Comparison of ENCODE assay signal across 8 cellular contexts in the genomic region with DNA sequence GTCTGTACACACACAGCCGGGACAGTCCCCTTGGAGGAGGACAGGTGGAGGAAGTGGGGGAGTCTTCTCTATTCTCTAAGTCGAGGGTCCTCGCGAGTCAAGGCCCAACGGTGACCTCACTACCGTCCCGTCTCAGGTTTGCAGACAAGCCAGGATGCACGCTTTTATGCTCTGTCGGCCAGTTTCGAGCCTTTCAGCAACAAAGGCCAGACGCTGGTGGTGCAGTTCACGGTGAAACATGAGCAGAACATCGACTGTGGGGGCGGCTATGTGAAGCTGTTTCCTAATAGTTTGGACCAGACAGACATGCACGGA. TPM values are rescaled to one million over a fixed set of nuclear protein-coding genes. Genes with fewer than 3 reads are reported as not detected.
DNase-seq lines count a peak whose midpoint lies in the region; ATAC-seq lines count a peak whose summit lies in the region.

No MANE protein-coding gene starts in this region.

- H3K27ac ChIP-seq in epithelial cell of prostate: peak overlapping the region; percentile 70

- H3K4me3 Mint-ChIP-seq in natural killer cell treated with Interleukin-12 subunit alpha and Interleukin-12 subunit beta and Interleukin-15 and Interleukin-18, amount 100 ng/mL, for 72 hours: peak overlapping the region; percentile 97

- H3K36me3 Mint-ChIP-seq in natural killer cell treated with Interleukin-12 subunit alpha and Interleukin-12 subunit beta and Interleukin-15 and Interleukin-18, amount 100 ng/mL, for 72 hours: peaks cover 30% of the 10 kb centered on the region

- H3K27me3 Mint-ChIP-seq in natural killer cell treated with Interleukin-12 subunit alpha and Interleukin-12 subunit beta and Interleukin-15 and Interleukin-18, amount 100 ng/mL, for 72 hours: no peaks in the 10 kb centered on the region

- H3K36me3 ChIP-seq in H7 (replicated peaks; ENCODE audit: control insufficient read depth, insufficient read depth, low read length): peaks cover 37% of the 10 kb centered on the region

- peak overlapping the region; percentile 98 for H3K4me3 ChIP-seq in H7 (ENCODE audit: insufficient read depth, low read depth, low read length)

- DNase-seq in H7 (peak; percentile 46), epithelial cell of prostate (ENCODE audit: low read depth, low spot score) (no peak), GDM1 (lab: John Stamatoyannopoulos, UW) (no peak), SK-N-DZ (ENCODE audit: low spot score) (no peak)
- DNase-seq in activated CD4-positive, alpha-beta T cell treated with anti-CD3 and anti-CD28 coated beads for 48 hours: peak; percentile 59
- DNase-seq in natural killer cell treated with Interleukin-12 subunit alpha and Interleukin-12 subunit beta and Interleukin-15 and Interleukin-18, amount 100 ng/mL, for 72 hours (ENCODE audit: low spot score): peak; percentile 63

- H3K9me3 Mint-ChIP-seq in natural killer cell treated with Interleukin-12 subunit alpha and Interleukin-12 subunit beta and Interleukin-15 and Interleukin-18, amount 100 ng/mL, for 72 hours: no peaks in the 10 kb centered on the region

- no peaks in the 10 kb centered on the region for H3K27me3 ChIP-seq in H7 (ENCODE audit: control insufficient read depth, insufficient read depth, low read length)

- H3K4me1 Mint-ChIP-seq in natural killer cell treated with Interleukin-12 subunit alpha and Interleukin-12 subunit beta and Interleukin-15 and Interleukin-18, amount 100 ng/mL, for 72 hours (ENCODE audit: low read depth in 2 of 2): peaks cover 44 to 54% of the 10 kb centered on the region in 2 donors

- peak overlapping the region; percentile 96 to 98 for H3K27ac Mint-ChIP-seq in natural killer cell treated with Interleukin-12 subunit alpha and Interleukin-12 subunit beta and Interleukin-15 and Interleukin-18, amount 100 ng/mL, for 72 hours

- ATAC-seq in natural killer cell treated with Interleukin-12 subunit alpha and Interleukin-12 subunit beta and Interleukin-15 and Interleukin-18, amount 100 ng/mL, for 72 hours: no peak
- no peak for ATAC-seq in HG03460 (IDR thresholded peaks at IDR 0.05; ENCODE audit: unreplicated experiment)
- ATAC-seq in GM21723 (IDR thresholded peaks at IDR 0.05; ENCODE audit: unreplicated experiment): no peak

RNA-seq across cellular contexts. Expression of a gene that starts 0.8 kb away (rescaled TPM):
- 911 and 1,131 TPM in 2 replicates for total RNA-seq in H7 (2014; rRNA removed; shearing (Covaris generic))
- total RNA-seq in natural killer cell treated with Interleukin-12 subunit alpha and Interleukin-12 subunit beta and Interleukin-15 and Interleukin-18, amount 100 ng/mL, for 72 hours: 1,000 to 10,000 TPM; 1,328 to 1,513 TPM
- 519 and 594 TPM in 2 replicates for polyA plus RNA-seq in SK-N-DZ (2014; cell fraction: cytosol; rRNA removed)
- polyA plus RNA-seq in SK-N-DZ (2014; cell fraction: nucleus; rRNA removed): 267 and 339 TPM in 2 replicates

RNA-seq across cellular contexts. Expression of a gene that starts 5.7 kb away (rescaled TPM):
- total RNA-seq in H7 (2014; rRNA removed; shearing (Covaris generic)): 93.0 and 117 TPM in 2 replicates
- 100 to 1,000 TPM; 130 to 196 TPM for total RNA-seq in natural killer cell treated with Interleukin-12 subunit alpha and Interleukin-12 subunit beta and Interleukin-15 and Interleukin-18, amount 100 ng/mL, for 72 hours
- 81.9 and 107 TPM in 2 replicates for polyA plus RNA-seq in SK-N-DZ (2014; cell fraction: cytosol; rRNA removed)
- polyA plus RNA-seq in SK-N-DZ (2014; cell fraction: nucleus; rRNA removed): 73.3 and 79.5 TPM in 2 replicates

RNA-seq across cellular contexts. Expression of a gene that starts 6.4 kb away (rescaled TPM):
- 146 and 155 TPM in 2 replicates for total RNA-seq in H7 (2014; rRNA removed; shearing (Covaris generic))
- 100 to 1,000 TPM; 112 to 148 TPM for total RNA-seq in natural killer cell treated with Interleukin-12 subunit alpha and Interleukin-12 subunit beta and Interleukin-15 and Interleukin-18, amount 100 ng/mL, for 72 hours
- polyA plus RNA-seq in SK-N-DZ (2014; cell fraction: cytosol; rRNA removed): 103 and 107 TPM in 2 replicates
- 122 and 155 TPM in 2 replicates for polyA plus RNA-seq in SK-N-DZ (2014; cell fraction: nucleus; rRNA removed)

RNA-seq across cellular contexts. Expression of a gene that starts 17.8 kb away (rescaled TPM):
- 40.4 and 51.7 TPM in 2 replicates for total RNA-seq in H7 (2014; rRNA removed; shearing (Covaris generic))
- total RNA-seq in natural killer cell treated with Interleukin-12 subunit alpha and Interleukin-12 subunit beta and Interleukin-15 and Interleukin-18, amount 100 ng/mL, for 72 hours: 10 to 100 TPM; 15.9 to 32.3 TPM
- 33.3 and 37.3 TPM in 2 replicates for polyA plus RNA-seq in SK-N-DZ (2014; cell fraction: cytosol; rRNA removed)
- polyA plus RNA-seq in SK-N-DZ (2014; cell fraction: nucleus; rRNA removed): 18.4 and 25.6 TPM in 2 replicates

RNA-seq across cellular contexts. Expression of a gene that starts 20.2 kb away (rescaled TPM):
- total RNA-seq in H7 (2014; rRNA removed; shearing (Covaris generic)): 0.24 and 2.0 TPM in 2 replicates
- total RNA-seq in natural killer cell treated with Interleukin-12 subunit alpha and Interleukin-12 subunit beta and Interleukin-15 and Interleukin-18, amount 100 ng/mL, for 72 hours: 1 to 10 TPM in 1 of 2 donors, under 1 TPM in 1; 0.78 to 1.1 TPM
- 0.22 and 0.53 TPM in 2 replicates for polyA plus RNA-seq in SK-N-DZ (2014; cell fraction: cytosol; rRNA removed)
- polyA plus RNA-seq in SK-N-DZ (2014; cell fraction: nucleus; rRNA removed): 0.75 and 1.5 TPM in 2 replicates

Comparison
In these comparisons a context has a peak if more than half of its experiments do, and no peak if none do; other contexts are left out.
1. DNase-seq: peak in H7 (single experiment), activated CD4-positive, alpha-beta T cell treated with anti-CD3 and anti-CD28 coated beads for 48 hours (single experiment) and natural killer cell treated with Interleukin-12 subunit alpha and Interleukin-12 subunit beta and Interleukin-15 and Interleukin-18, amount 100 ng/mL, for 72 hours (single experiment); none in epithelial cell of prostate (single experiment), GDM1 (single experiment) and SK-N-DZ (single experiment).